Comparison of ENCODE assay signal across 1 cellular context in genomic region chr9:37730840-37731239, GRCh38.
TF ChIP-seq lines count a peak whose summit lies in the region.

No MANE protein-coding gene starts in this region.

TF ChIP-seq in H1, 55 proteins besides CTCF, POLR2A, EP300 and RAD21:
- TF ChIP-seq USF2 (IDR thresholded peaks at IDR 0.05; ENCODE audit: low read length) (0 out of 2 replicates have a peak, but pooled peaks have one; percentile 26), BACH1 (IDR thresholded peaks at IDR 0.05; ENCODE audit: low read length) (no peak)
